ENCODE assay signal across 1 cellular context in the genomic region with DNA sequence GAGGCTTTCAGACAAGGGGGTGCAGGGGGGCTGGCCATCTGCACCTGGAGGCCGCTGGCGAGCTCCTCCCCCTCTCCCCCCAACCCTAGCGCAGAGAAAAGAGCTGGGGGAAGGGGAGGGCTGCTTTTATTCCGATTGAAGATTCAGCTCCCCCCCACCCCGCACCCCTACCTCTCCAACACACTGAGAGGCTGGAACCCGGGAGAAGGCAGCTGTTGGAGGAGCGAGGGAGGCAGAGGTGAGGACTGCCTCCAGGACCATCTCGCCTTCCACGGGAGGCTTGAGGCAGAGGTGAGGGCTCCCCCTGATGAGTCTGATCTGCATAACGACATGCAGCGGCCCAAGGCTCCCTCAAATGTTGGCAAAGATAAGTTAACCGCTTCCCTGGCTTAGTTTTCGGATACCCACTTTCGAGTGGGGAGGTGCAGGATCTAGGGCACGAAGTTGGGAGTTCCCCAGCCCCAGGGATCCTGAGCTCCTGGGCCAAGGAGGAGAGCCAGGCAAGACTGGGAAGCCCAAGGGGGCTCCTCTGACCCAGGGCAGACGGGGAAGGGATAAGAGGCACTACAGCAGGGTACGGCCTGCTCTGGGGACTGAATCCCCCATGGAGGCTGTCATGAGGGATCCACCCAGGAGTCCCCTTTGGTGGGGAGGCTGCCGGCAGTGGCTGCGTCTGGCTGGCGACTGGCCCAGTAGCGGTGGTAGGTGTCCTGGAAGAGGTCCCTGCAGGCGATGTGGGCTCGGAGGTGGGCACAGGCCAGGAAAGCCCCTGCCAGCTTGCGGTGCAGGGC.
TF ChIP-seq lines count a peak whose summit lies in the region.

No MANE protein-coding gene starts in this region.

TF ChIP-seq in HepG2, 621 proteins besides CTCF, POLR2A, EP300 and RAD21:
- TF ChIP-seq KLF6 (CRISPR knock-in tag; IDR thresholded peaks at IDR 0.05) (no peak), DNMT3B (CRISPR knock-in tag; conservative IDR thresholded peaks at IDR 0.05) (no peak), ZNF775 (CRISPR knock-in tag; IDR thresholded peaks at IDR 0.05; ENCODE audit: borderline replicate concordance) (no peak), ZC3H4 (CRISPR knock-in tag; IDR thresholded peaks at IDR 0.05; ENCODE audit: borderline replicate concordance) (no peak), YEATS2 (CRISPR knock-in tag; IDR thresholded peaks at IDR 0.05; ENCODE audit: borderline replicate concordance) (no peak), SMC3 (IDR thresholded peaks at IDR 0.05; ENCODE audit: low read length) (no peak), NFE2 (CRISPR knock-in tag; IDR thresholded peaks at IDR 0.05) (no peak), ZNF772 (CRISPR knock-in tag; IDR thresholded peaks at IDR 0.05) (no peak)
- TF ChIP-seq, protein P1, sequence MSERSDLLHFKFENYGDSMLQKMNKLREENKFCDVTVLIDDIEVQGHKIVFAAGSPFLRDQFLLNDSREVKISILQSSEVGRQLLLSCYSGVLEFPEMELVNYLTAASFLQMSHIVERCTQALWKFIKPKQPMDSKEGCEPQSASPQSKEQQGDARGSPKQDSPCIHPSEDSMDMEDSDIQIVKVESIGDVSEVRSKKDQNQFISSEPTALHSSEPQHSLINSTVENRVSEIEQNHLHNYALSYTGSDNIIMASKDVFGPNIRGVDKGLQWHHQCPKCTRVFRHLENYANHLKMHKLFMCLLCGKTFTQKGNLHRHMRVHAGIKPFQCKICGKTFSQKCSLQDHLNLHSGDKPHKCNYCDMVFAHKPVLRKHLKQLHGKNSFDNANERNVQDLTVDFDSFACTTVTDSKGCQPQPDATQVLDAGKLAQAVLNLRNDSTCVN (CRISPR knock-in tag; IDR thresholded peaks at IDR 0.05; ENCODE audit: borderline replicate concordance) = no peak
- TF ChIP-seq, protein P2, sequence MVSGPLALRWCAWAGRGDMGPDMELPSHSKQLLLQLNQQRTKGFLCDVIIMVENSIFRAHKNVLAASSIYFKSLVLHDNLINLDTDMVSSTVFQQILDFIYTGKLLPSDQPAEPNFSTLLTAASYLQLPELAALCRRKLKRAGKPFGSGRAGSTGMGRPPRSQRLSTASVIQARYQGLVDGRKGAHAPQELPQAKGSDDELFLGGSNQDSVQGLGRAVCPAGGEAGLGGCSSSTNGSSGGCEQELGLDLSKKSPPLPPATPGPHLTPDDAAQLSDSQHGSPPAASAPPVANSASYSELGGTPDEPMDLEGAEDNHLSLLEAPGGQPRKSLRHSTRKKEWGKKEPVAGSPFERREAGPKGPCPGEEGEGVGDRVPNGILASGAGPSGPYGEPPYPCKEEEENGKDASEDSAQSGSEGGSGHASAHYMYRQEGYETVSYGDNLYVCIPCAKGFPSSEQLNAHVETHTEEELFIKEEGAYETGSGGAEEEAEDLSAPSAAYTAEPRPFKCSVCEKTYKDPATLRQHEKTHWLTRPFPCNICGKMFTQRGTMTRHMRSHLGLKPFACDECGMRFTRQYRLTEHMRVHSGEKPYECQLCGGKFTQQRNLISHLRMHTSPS (CRISPR knock-in tag; IDR thresholded peaks at IDR 0.05; ENCODE audit: low read depth) = no peak
